9 cellular contexts compared by ENCODE assay signal in the genomic region with DNA sequence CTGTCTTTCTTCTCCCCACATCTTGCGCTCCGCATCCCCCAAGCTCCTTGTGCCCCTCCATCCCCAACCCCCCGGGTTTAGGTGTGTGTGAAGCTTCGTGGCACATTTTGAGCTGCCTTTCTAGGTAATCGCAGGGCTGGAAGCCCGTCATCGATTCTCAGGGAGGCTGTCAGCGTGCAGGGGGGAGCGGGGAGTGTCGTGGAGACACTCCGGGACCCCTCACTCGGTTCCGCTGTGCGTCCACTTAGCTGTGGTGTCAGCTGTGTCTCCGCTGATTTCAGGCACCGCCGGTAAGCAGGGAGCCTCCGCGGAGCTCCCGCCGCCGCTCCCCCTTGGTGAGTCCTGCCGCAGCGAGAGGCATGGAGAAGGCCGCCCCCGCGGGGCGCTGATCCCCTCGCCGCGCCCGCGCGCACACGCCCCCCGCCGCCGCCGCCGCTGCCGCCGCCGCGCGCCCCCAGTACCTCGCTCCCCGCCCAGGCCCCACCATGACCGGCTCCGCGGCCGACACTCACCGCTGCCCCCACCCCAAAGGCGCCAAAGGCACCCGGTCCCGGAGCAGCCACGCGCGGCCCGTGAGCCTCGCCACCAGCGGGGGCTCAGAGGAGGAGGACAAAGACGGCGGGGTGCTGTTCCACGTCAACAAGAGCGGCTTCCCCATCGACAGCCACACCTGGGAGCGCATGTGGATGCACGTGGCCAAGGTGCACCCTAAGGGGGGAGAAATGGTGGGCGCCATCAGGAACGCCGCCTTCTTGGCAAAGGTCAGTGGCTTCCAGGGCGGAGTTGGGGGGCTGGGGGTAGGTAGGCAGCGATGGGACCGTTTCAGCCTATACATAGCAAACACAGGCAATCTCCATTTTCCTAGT. TPM values are rescaled to one million over a fixed set of nuclear protein-coding genes. Genes with fewer than 3 reads are reported as not detected.
DNase-seq lines count a peak whose midpoint lies in the region; ATAC-seq and TF ChIP-seq lines count a peak whose summit lies in the region.
"Had no signal": no experiment of that assay in that cellular context is flagged by ENCODE, and none has a peak within 500 bp of the region (broad histone marks: within the 10 kb centered on the region; RNA-seq: fewer than 3 reads in every experiment).

No MANE protein-coding gene starts in this region.

- TF ChIP-seq CTCF in fibroblast of villous mesenchyme (IDR thresholded peaks at IDR 0.05; ENCODE audit: insufficient read depth, low read depth, low read length) = no peak

- H3K36me3 Mint-ChIP-seq in activated T-cell treated with anti-CD3 and anti-CD28 coated beads, Interleukin-2, amount 50 U/mL, for 4 hours (ENCODE audit: insufficient read depth) = no peaks in the 10 kb centered on the region

- H3K9me3 ChIP-seq in SJSA1 (replicated peaks) = no peaks in the 10 kb centered on the region

- ATAC-seq in activated T-cell treated with anti-CD3 and anti-CD28 coated beads, Interleukin-2, amount 50 U/mL, for 4 hours = peak; percentile 8 to 17
- no peak for ATAC-seq in GM21717 (IDR thresholded peaks at IDR 0.05; ENCODE audit: unreplicated experiment)

- no peak for DNase-seq in activated T-cell treated with anti-CD3 and anti-CD28 coated beads, Interleukin-2, amount 50 U/mL, for 4 hours
- DNase-seq in activated T-cell treated with anti-CD3 and anti-CD28 coated beads for 4 hours (no peak), SJSA1 (ENCODE audit: low read depth in 1 of 2, low spot score in 2 of 2) (peak in 1 of 2 experiments; percentile 21), fibroblast of villous mesenchyme (ENCODE audit: low read depth) (no peak), retina (peak; percentile 43), NOMO-1 (lab: John Stamatoyannopoulos, UW; ENCODE audit: unreplicated experiment in 2 of 2) (no peak), AG08395 (ENCODE audit: low spot score) (no peak)

- peaks cover 60% of the 10 kb centered on the region for H3K27me3 Mint-ChIP-seq in activated T-cell treated with anti-CD3 and anti-CD28 coated beads, Interleukin-2, amount 50 U/mL, for 4 hours (ENCODE audit: low read depth)

- H3K4me3 ChIP-seq in SJSA1 (peak overlapping the region; percentile 43), fibroblast of villous mesenchyme (ENCODE audit: low read depth, low read length) (peak overlapping the region; percentile 64)

- no peaks in the 10 kb centered on the region for H3K9me3 Mint-ChIP-seq in activated T-cell treated with anti-CD3 and anti-CD28 coated beads, Interleukin-2, amount 50 U/mL, for 4 hours

- no peaks in the 10 kb centered on the region for H3K36me3 ChIP-seq in SJSA1

- H3K27me3 ChIP-seq in SJSA1 (replicated peaks) = no peaks in the 10 kb centered on the region

- peak overlapping the region; percentile 75 for H3K4me3 Mint-ChIP-seq in activated T-cell treated with anti-CD3 and anti-CD28 coated beads, Interleukin-2, amount 50 U/mL, for 4 hours

- H3K27ac ChIP-seq in SJSA1 = no peak overlapping the region
- H3K27ac ChIP-seq: epithelial cell of prostate had no signal

- H3K4me1 Mint-ChIP-seq in activated T-cell treated with anti-CD3 and anti-CD28 coated beads, Interleukin-2, amount 50 U/mL, for 4 hours (ENCODE audit: low read depth) = peaks cover 8% of the 10 kb centered on the region

- H3K4me1 ChIP-seq in SJSA1 (replicated peaks) = peaks cover 17% of the 10 kb centered on the region

RNA-seq across cellular contexts. Expression of a gene that starts 0.9 kb away (rescaled TPM):
- 1 to 10 TPM in 1 of 3 donors, under 1 TPM in 2; 0.20 to 1.3 (median 0.58) TPM for total RNA-seq in activated T-cell treated with anti-CD3 and anti-CD28 coated beads, Interleukin-2, amount 50 U/mL, for 4 hours
- 1.0 and 2.7 TPM in 2 replicates for total RNA-seq in SJSA1 (2014; rRNA removed; shearing (Covaris generic))
- total RNA-seq in fibroblast of villous mesenchyme = 0.43 and 0.97 TPM in 2 replicates
